ENCODE assay signal across 8 cellular contexts in genomic region chr3:185586644-185586964, GRCh38. TPM values are rescaled to one million over a fixed set of nuclear protein-coding genes. Genes with fewer than 3 reads are reported as not detected.
DNase-seq lines count a peak whose midpoint lies in the region; ATAC-seq and TF ChIP-seq lines count a peak whose summit lies in the region.

No MANE protein-coding gene starts in this region.

- no peaks in the 10 kb centered on the region for H3K36me3 Mint-ChIP-seq in activated naive CD4-positive, alpha-beta T cell treated with anti-CD3 and anti-CD28 coated beads, Interleukin-2, amount 50 U/mL, for 24 hours
- no peaks in the 10 kb centered on the region for H3K36me3 Mint-ChIP-seq in activated CD4-positive, alpha-beta memory T cell treated with anti-CD3 and anti-CD28 coated beads, Interleukin-2, amount 10 ng/mL, durations not matched to agents 7 days and 5 days (ENCODE audit: low read depth)
- peaks cover 50% of the 10 kb centered on the region for H3K36me3 Mint-ChIP-seq in stimulated activated effector memory CD8-positive, alpha-beta T cell treated with anti-CD3 and anti-CD28 coated beads, Interleukin-12 subunit alpha, Interleukin-12 subunit beta, amount 100 ng/mL, for 72 hours

- H3K4me3 Mint-ChIP-seq in activated naive CD4-positive, alpha-beta T cell treated with anti-CD3 and anti-CD28 coated beads, Interleukin-2, amount 50 U/mL, for 24 hours = peak overlapping the region; percentile 91
- H3K4me3 Mint-ChIP-seq in activated CD4-positive, alpha-beta memory T cell treated with anti-CD3 and anti-CD28 coated beads, Interleukin-2, amount 10 ng/mL, durations not matched to agents 7 days and 5 days = peak overlapping the region; percentile 78
- H3K4me3 Mint-ChIP-seq in stimulated activated effector memory CD8-positive, alpha-beta T cell treated with anti-CD3 and anti-CD28 coated beads, Interleukin-12 subunit alpha, Interleukin-12 subunit beta, amount 100 ng/mL, for 72 hours = peak overlapping the region; percentile 84

- H3K9me3 Mint-ChIP-seq in activated naive CD4-positive, alpha-beta T cell treated with anti-CD3 and anti-CD28 coated beads, Interleukin-2, amount 50 U/mL, for 24 hours = no peaks in the 10 kb centered on the region
- H3K9me3 Mint-ChIP-seq in activated CD4-positive, alpha-beta memory T cell treated with anti-CD3 and anti-CD28 coated beads, Interleukin-2, amount 10 ng/mL, durations not matched to agents 7 days and 5 days = no peaks in the 10 kb centered on the region
- no peaks in the 10 kb centered on the region for H3K9me3 Mint-ChIP-seq in stimulated activated effector memory CD8-positive, alpha-beta T cell treated with anti-CD3 and anti-CD28 coated beads, Interleukin-12 subunit alpha, Interleukin-12 subunit beta, amount 100 ng/mL, for 72 hours

- TF ChIP-seq CTCF in GM10248 (IDR thresholded peaks at IDR 0.05; ENCODE audit: control extremely low read depth, extremely low read depth, low read depth, missing control alignments) = no peak

- peak overlapping the region; percentile 99 for H3K27ac Mint-ChIP-seq in activated naive CD4-positive, alpha-beta T cell treated with anti-CD3 and anti-CD28 coated beads, Interleukin-2, amount 50 U/mL, for 24 hours
- H3K27ac Mint-ChIP-seq in activated CD4-positive, alpha-beta memory T cell treated with anti-CD3 and anti-CD28 coated beads, Interleukin-2, amount 10 ng/mL, durations not matched to agents 7 days and 5 days = peak overlapping the region; percentile 82
- peak overlapping the region; percentile 97 for H3K27ac Mint-ChIP-seq in stimulated activated effector memory CD8-positive, alpha-beta T cell treated with anti-CD3 and anti-CD28 coated beads, Interleukin-12 subunit alpha, Interleukin-12 subunit beta, amount 100 ng/mL, for 72 hours

- peak overlapping the region; percentile 85 for H3K4me3 ChIP-seq in iPS-11a (ENCODE audit: low read depth, low read length)

- H3K27me3 Mint-ChIP-seq in activated naive CD4-positive, alpha-beta T cell treated with anti-CD3 and anti-CD28 coated beads, Interleukin-2, amount 50 U/mL, for 24 hours = no peaks in the 10 kb centered on the region
- no peaks in the 10 kb centered on the region for H3K27me3 Mint-ChIP-seq in activated CD4-positive, alpha-beta memory T cell treated with anti-CD3 and anti-CD28 coated beads, Interleukin-2, amount 10 ng/mL, durations not matched to agents 7 days and 5 days

- CTCF ChIA-PET in activated CD4-positive, alpha-beta memory T cell treated with anti-CD3 and anti-CD28 coated beads, Interleukin-2, amount 10 ng/mL, durations not matched to agents 7 days and 5 days (lab: Charles Lee) = interaction anchor here (0.6 to 2.5 kb wide), 12 partner anchors 9 to 278 kb away, joined by 3 to 24 read pairs (median 5); no protein-coding TSS in a partner anchor
- CTCF ChIA-PET in GM10248 (lab: Yijun Ruan, JAX) = interaction anchor here (0.9 to 3.0 kb wide), 13 partner anchors 9 to 278 kb away, joined by 3 to 19 read pairs (median 4); no protein-coding TSS in a partner anchor

- POLR2A ChIA-PET in activated CD4-positive, alpha-beta memory T cell treated with anti-CD3 and anti-CD28 coated beads, Interleukin-2, amount 10 ng/mL, durations not matched to agents 7 days and 5 days (lab: Charles Lee) = interaction anchor here (0.8 to 2.6 kb wide), 18 partner anchors 9 to 1197 kb away, joined by 3 to 17 read pairs (median 4); partner anchors contain the start of genes DNAJB11, TMEM41A and TRA2B
- POLR2A ChIA-PET in GM10248 (lab: Yijun Ruan, JAX) = interaction anchor here (0.5 to 1.6 kb wide), 6 partner anchors 10 to 639 kb away, joined by 3 to 5 read pairs (median 4); partner anchors contain the start of genes MAP3K13 and TMEM41A

- DNase-seq in activated naive CD4-positive, alpha-beta T cell (lab: John Stamatoyannopoulos, UW) = no peak
- DNase-seq in activated CD4-positive, alpha-beta memory T cell treated with anti-CD3 and anti-CD28 coated beads, Interleukin-2, amount 10 ng/mL, durations not matched to agents 7 days and 5 days = no peak
- DNase-seq in stimulated activated effector memory CD8-positive, alpha-beta T cell treated with anti-CD3 and anti-CD28 coated beads, Interleukin-12 subunit alpha, Interleukin-12 subunit beta, amount 100 ng/mL, for 72 hours (ENCODE audit: low spot score in 2 of 2) = no peak
- no peak for DNase-seq in GM10248 (ENCODE audit: extremely low spot score)

- peaks cover 38% of the 10 kb centered on the region for H3K4me1 Mint-ChIP-seq in activated naive CD4-positive, alpha-beta T cell treated with anti-CD3 and anti-CD28 coated beads, Interleukin-2, amount 50 U/mL, for 24 hours
- H3K4me1 Mint-ChIP-seq in activated CD4-positive, alpha-beta memory T cell treated with anti-CD3 and anti-CD28 coated beads, Interleukin-2, amount 10 ng/mL, durations not matched to agents 7 days and 5 days = peaks cover 36% of the 10 kb centered on the region
- peaks cover 46% of the 10 kb centered on the region for H3K4me1 Mint-ChIP-seq in stimulated activated effector memory CD8-positive, alpha-beta T cell treated with anti-CD3 and anti-CD28 coated beads, Interleukin-12 subunit alpha, Interleukin-12 subunit beta, amount 100 ng/mL, for 72 hours

- no peak for ATAC-seq in stimulated activated effector memory CD8-positive, alpha-beta T cell treated with anti-CD3 and anti-CD28 coated beads, Interleukin-12 subunit alpha, Interleukin-12 subunit beta, amount 100 ng/mL, for 72 hours
- no peak for ATAC-seq in HG02885 (IDR thresholded peaks at IDR 0.05; ENCODE audit: poor library complexity, unreplicated experiment)
- no peak for ATAC-seq in HG03571 (IDR thresholded peaks at IDR 0.05; ENCODE audit: unreplicated experiment)

RNA-seq across cellular contexts. Expression of gene SENP2, which starts 0.5 kb away (rescaled TPM):
- 10 to 100 TPM; 32.8 to 33.6 TPM for total RNA-seq in activated CD4-positive, alpha-beta memory T cell treated with anti-CD3 and anti-CD28 coated beads, Interleukin-2, amount 10 ng/mL, durations not matched to agents 7 days and 5 days

RNA-seq across cellular contexts. Expression of gene LIPH, which starts 34.2 kb away (rescaled TPM):
- total RNA-seq in activated CD4-positive, alpha-beta memory T cell treated with anti-CD3 and anti-CD28 coated beads, Interleukin-2, amount 10 ng/mL, durations not matched to agents 7 days and 5 days = not detected
